Comparison of ENCODE assay signal across 14 cellular contexts in genomic region chr15:53837263-53837662, GRCh38.
A peak's percentile ranks its signal among the peaks of the same experiment; 100 is the strongest.
DNase-seq lines count a peak whose midpoint lies in the region; ATAC-seq, FAIRE-seq and TF ChIP-seq lines count a peak whose summit lies in the region.
"Had no signal": no experiment of that assay in that cellular context is flagged by ENCODE, and none has a peak within 500 bp of the region (broad histone marks: within the 10 kb centered on the region; RNA-seq: fewer than 3 reads in every experiment).

No MANE protein-coding gene starts in this region.

- TF ChIP-seq CTCF in WERI-Rb-1 (IDR thresholded peaks at IDR 0.05; ENCODE audit: low read depth, low read length) (no peak), pancreas (IDR thresholded peaks at IDR 0.05) (no peak)

- H3K9me3 ChIP-seq in WERI-Rb-1 (ENCODE audit: severe bottlenecking) (no peaks in the 10 kb centered on the region), pancreas (no peaks in the 10 kb centered on the region)

- DNase-seq in H4 (ENCODE audit: low spot score) (peak; percentile 8), NCI-H2081 treated with DMSO at 0.1 percent for 48 hours (lab: John Stamatoyannopoulos, UW) (peak; percentile 84), WERI-Rb-1 (peak; percentile 29), pancreas (peak; percentile 37 to 82 (median 66)), ecto neural progenitor cell (ENCODE audit: low spot score) (no peak), KBM-7 (no peak)
- DNase-seq in activated naive CD4-positive, alpha-beta T cell treated with anti-CD3 and anti-CD28 coated beads for 36 hours, result no peak
- DNase-seq: activated CD4-positive, alpha-beta T cell treated with anti-CD3 and anti-CD28 coated beads for 48 hours; CD4-positive, CD25-positive, alpha-beta regulatory T cell; SIG-M5 had no signal

- H3K27ac ChIP-seq in WERI-Rb-1 (no peak overlapping the region), pancreas (no peak overlapping the region)
- H3K27ac ChIP-seq: dorsolateral prefrontal cortex had no signal

- H3K4me3 ChIP-seq in WERI-Rb-1 (ENCODE audit: low read depth, low read length) (no peak overlapping the region), pancreas (no peak overlapping the region)
- H3K4me3 ChIP-seq: dorsolateral prefrontal cortex had no signal

- ATAC-seq in pancreas (peak; percentile 59 to 84 (median 74)), GM21529 (IDR thresholded peaks at IDR 0.05; ENCODE audit: unreplicated experiment) (no peak)

- no peak for FAIRE-seq in pancreas (lab: Jason Lieb, UNC)

- in situ Hi-C loops in KBM-7 (cut with MboI; ENCODE audit: low pct_unique_long_range_greater_than_20kb, low sequenced_read_pairs), result no loop called here

- H3K36me3 ChIP-seq in WERI-Rb-1 (no peaks in the 10 kb centered on the region), pancreas (no peaks in the 10 kb centered on the region)

- CTCF ChIA-PET in activated naive CD4-positive, alpha-beta T cell treated with anti-CD3 and anti-CD28 coated beads for 36 hours (lab: Charles Lee), result no interaction called here

- no peak overlapping the region for H3K4me3 Mint-ChIP-seq in activated naive CD4-positive, alpha-beta T cell treated with anti-CD3 and anti-CD28 coated beads for 36 hours
- H3K4me3 Mint-ChIP-seq: CD4-positive, CD25-positive, alpha-beta regulatory T cell; IgD-negative memory B cell had no signal

- peaks cover 0 to 5% (median 0%) of the 10 kb centered on the region in 3 donors for H3K4me1 ChIP-seq in pancreas

- H3K27ac Mint-ChIP-seq in activated naive CD4-positive, alpha-beta T cell treated with anti-CD3 and anti-CD28 coated beads for 36 hours, result no peak overlapping the region
- H3K27ac Mint-ChIP-seq: activated naive CD4-positive, alpha-beta T cell treated with anti-CD3 and anti-CD28 coated beads, Interleukin-2, amount 50 U/mL, for 72 hours; CD4-positive, CD25-positive, alpha-beta regulatory T cell; IgD-negative memory B cell had no signal

- H3K27me3 ChIP-seq in WERI-Rb-1 (ENCODE audit: insufficient read depth, low read depth, severe bottlenecking) (no peaks in the 10 kb centered on the region), pancreas (no peaks in the 10 kb centered on the region)

- peaks cover 5% of the 10 kb centered on the region for H3K27me3 Mint-ChIP-seq in activated naive CD4-positive, alpha-beta T cell treated with anti-CD3 and anti-CD28 coated beads for 36 hours (ENCODE audit: low read depth)
- H3K27me3 Mint-ChIP-seq: IgD-negative memory B cell had no signal

- intact Hi-C loops in pancreas (cut with DNase I), result no loop called here
- intact Hi-C loops in activated naive CD4-positive, alpha-beta T cell treated with anti-CD3 and anti-CD28 coated beads for 36 hours (cut with micrococcal nuclease), result no loop called here

- no peaks in the 10 kb centered on the region for H3K9me3 Mint-ChIP-seq in activated naive CD4-positive, alpha-beta T cell treated with anti-CD3 and anti-CD28 coated beads for 36 hours
- H3K9me3 Mint-ChIP-seq: activated naive CD4-positive, alpha-beta T cell treated with anti-CD3 and anti-CD28 coated beads, Interleukin-2, amount 50 U/mL, for 72 hours had no signal

- H3K36me3 Mint-ChIP-seq in activated naive CD4-positive, alpha-beta T cell treated with anti-CD3 and anti-CD28 coated beads for 36 hours (ENCODE audit: low read depth), result no peaks in the 10 kb centered on the region
- H3K36me3 Mint-ChIP-seq: activated naive CD4-positive, alpha-beta T cell treated with anti-CD3 and anti-CD28 coated beads, Interleukin-2, amount 50 U/mL, for 72 hours; CD4-positive, CD25-positive, alpha-beta regulatory T cell; IgD-negative memory B cell had no signal

- WGBS in pancreas, 2 donors, result 7 to 10% methylated on average over 3 of the region's 3 CpGs

- H3K4me1 Mint-ChIP-seq in activated naive CD4-positive, alpha-beta T cell treated with anti-CD3 and anti-CD28 coated beads for 36 hours (ENCODE audit: low read depth), result no peaks in the 10 kb centered on the region
- H3K4me1 Mint-ChIP-seq: CD4-positive, CD25-positive, alpha-beta regulatory T cell; IgD-negative memory B cell had no signal

Comparison
In these comparisons a context has a peak if more than half of its experiments do, and no peak if none do; other contexts are left out.
1. DNase-seq: peak in H4 (single experiment), NCI-H2081 treated with DMSO at 0.1 percent for 48 hours (single experiment), WERI-Rb-1 (single experiment) and pancreas (6 of 6); none in ecto neural progenitor cell (single experiment), activated naive CD4-positive, alpha-beta T cell treated with anti-CD3 and anti-CD28 coated beads for 36 hours (single experiment) and KBM-7 (single experiment).